Comparison of ENCODE assay signal across 9 cellular contexts in the genomic region with DNA sequence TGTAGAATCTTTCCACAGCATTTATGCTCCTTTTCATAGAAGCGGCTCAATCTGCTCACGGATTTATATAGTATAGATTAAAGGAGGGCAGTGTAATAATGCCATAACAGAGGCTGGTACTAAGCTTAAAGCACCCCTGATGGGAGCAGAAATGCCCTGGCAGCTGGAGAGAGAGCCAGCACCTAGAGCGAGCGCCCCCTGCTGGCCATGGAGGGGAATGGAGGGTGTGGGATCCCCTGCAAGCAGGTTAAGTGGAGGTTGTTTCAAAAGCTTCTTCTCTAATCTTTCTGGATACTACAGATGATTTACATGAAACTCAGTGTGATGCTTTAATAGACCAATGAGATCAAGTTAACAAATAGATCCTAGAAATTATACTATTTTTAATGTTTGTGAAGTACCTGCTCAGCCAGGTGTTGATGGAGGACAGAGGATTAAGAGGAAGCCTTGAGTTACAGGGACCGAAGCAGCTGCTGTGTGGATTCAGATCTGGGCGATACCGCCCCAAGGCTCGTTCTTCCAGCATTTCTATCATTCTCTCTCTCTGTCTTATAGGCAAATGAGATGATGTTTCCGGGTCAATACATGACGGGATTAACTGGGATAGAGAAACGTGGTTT.
DNase-seq lines count a peak whose midpoint lies in the region; ATAC-seq, FAIRE-seq and TF ChIP-seq lines count a peak whose summit lies in the region.
"Had no signal": no experiment of that assay in that cellular context is flagged by ENCODE, and none has a peak within 500 bp of the region (broad histone marks: within the 10 kb centered on the region; RNA-seq: fewer than 3 reads in every experiment).

No MANE protein-coding gene starts in this region.

- in situ Hi-C loops in GM12878 (cut with MboI) (no loop called here), G401 (cut with HindIII; ENCODE audit: low sequenced_read_pairs) (no loop called here)

- intact Hi-C loops in GM12878 (cut with micrococcal nuclease; ENCODE audit: unreplicated experiment) = loop anchor here (5.0 kb wide), 2 partner anchors 680 to 1565 kb away; no protein-coding TSS in a partner anchor

- RAD21 ChIA-PET in GM12878 (lab: Charles Lee; ENCODE audit: unreplicated experiment) = interaction anchor here (1.2 to 1.8 kb wide), 2 partner anchors 677 to 1345 kb away, joined by 4 read pairs; no protein-coding TSS in a partner anchor

- H3K36me3 ChIP-seq in GM12878 (ENCODE audit: control insufficient read depth in 2 of 2, insufficient read depth in 2 of 2, low read length in 1 of 2) = no peaks in the 10 kb centered on the region
- no peaks in the 10 kb centered on the region for H3K36me3 ChIP-seq in keratinocyte (ENCODE audit: control insufficient read depth in 2 of 2, extremely low read depth in 1 of 2, insufficient read depth in 2 of 2, low read length in 2 of 2)

- FAIRE-seq in GM12878 (lab: Jason Lieb, UNC) = no peak
- no peak for FAIRE-seq in keratinocyte (lab: Jason Lieb, UNC)
- FAIRE-seq: colon had no signal

- BruUV-seq in GM12878 (replicated peaks; lab: Mats Ljungman, UMichigan) = no TSS peak

- TF ChIP-seq RAD21 in GM12878 (IDR thresholded peaks at IDR 0.05; ENCODE audit: insufficient read depth, low read depth, low read length) = peak; percentile 40

- H3K4me3 ChIP-seq in GM12878 (no peak overlapping the region), keratinocyte (ENCODE audit: control insufficient read depth in 2 of 3, extremely low read depth in 1 of 3, insufficient read depth in 2 of 3, low read depth in 1 of 3, low read length in 3 of 3) (no peak overlapping the region)

- DNase-seq in DMS53 (lab: John Stamatoyannopoulos, UW) (peak; percentile 49), DMS53 treated with DMSO at 0.1 percent for 48 hours (lab: John Stamatoyannopoulos, UW; ENCODE audit: unreplicated experiment) (no peak), T-helper 1 cell (peak in 4 of 5 donors; percentile 19 to 41 (median 28)), GM12878 (ENCODE audit: low read depth, low spot score) (no peak), keratinocyte (ENCODE audit: low read depth, low spot score) (no peak), G401 (ENCODE audit: low spot score) (no peak)
- DNase-seq in stimulated activated CD8-positive, alpha-beta memory T cell treated with anti-CD3 and anti-CD28 coated beads, Interleukin-12 subunit alpha, Interleukin-12 subunit beta, amount 100 ng/mL, for 4 hours (ENCODE audit: low read depth) = peak; percentile 12

- H4K20me1 ChIP-seq in GM12878 (ENCODE audit: control insufficient read depth, insufficient read depth) = no peaks in the 10 kb centered on the region
- no peaks in the 10 kb centered on the region for H4K20me1 ChIP-seq in keratinocyte (ENCODE audit: control insufficient read depth, extremely low read depth, insufficient read depth, low read length)

- ATAC-seq in HG03442 (IDR thresholded peaks at IDR 0.05; ENCODE audit: unreplicated experiment) (peak; percentile 54), GM12878 (peak; percentile 73)

- POLR2A ChIA-PET in GM12878 (lab: Charles Lee) = no interaction called here

- H3K9me3 ChIP-seq in GM12878 (replicated peaks; ENCODE audit: control insufficient read depth, insufficient read depth, low read length) (no peaks in the 10 kb centered on the region), keratinocyte (ENCODE audit: control insufficient read depth, low read depth, low read length) (no peaks in the 10 kb centered on the region)

- TF ChIP-seq EP300 in GM12878 (IDR thresholded peaks at IDR 0.05; ENCODE audit: borderline replicate concordance in 1 of 2, control insufficient read depth in 1 of 2, low read depth in 2 of 2, low read length in 2 of 2) = no peak

- H3K4me1 ChIP-seq in GM12878 (ENCODE audit: control insufficient read depth, insufficient read depth, low read length) (no peaks in the 10 kb centered on the region), keratinocyte (ENCODE audit: control insufficient read depth, extremely low read depth, insufficient read depth, low read length) (no peaks in the 10 kb centered on the region)

- CTCF ChIA-PET in GM12878 (lab: Yijun Ruan, JAX) = interaction anchor here (0.5 to 2.6 kb wide), 16 partner anchors 8 to 1153 kb away, joined by 3 to 11 read pairs (median 4); no protein-coding TSS in a partner anchor

- SMC1A ChIA-PET in GM12878 (lab: Charles Lee; ENCODE audit: uncharacterized antibody, unreplicated experiment) = interaction anchor here (0.8 to 2.1 kb wide), 6 partner anchors 8 to 1213 kb away, joined by 3 to 6 read pairs (median 3); no protein-coding TSS in a partner anchor

- H3K9me1 ChIP-seq in keratinocyte (ENCODE audit: control insufficient read depth, extremely low read depth, insufficient read depth, low read length) = no peaks in the 10 kb centered on the region

- no peak overlapping the region for H2AFZ ChIP-seq in GM12878 (ENCODE audit: control insufficient read depth, low read depth, low read length)
- no peak overlapping the region for H2AFZ ChIP-seq in keratinocyte (ENCODE audit: control insufficient read depth, low read length)

- H3K4me2 ChIP-seq in GM12878 (ENCODE audit: control insufficient read depth, insufficient read depth) (no peak overlapping the region), keratinocyte (ENCODE audit: control insufficient read depth, extremely low read depth, insufficient read depth, low read depth, low read length) (no peak overlapping the region)

- TF ChIP-seq POLR2A in GM12878 (IDR thresholded peaks at IDR 0.05; ENCODE audit: low read depth, low read length) = no peak

- TF ChIP-seq CTCF in GM12878 (IDR thresholded peaks at IDR 0.05 in 2 of 3, conservative IDR thresholded peaks at IDR 0.05 in 1 of 3; ENCODE audit: control insufficient read depth in 2 of 3, extremely low read depth in 1 of 3, insufficient read depth in 1 of 3, low read depth in 3 of 3, low read length in 3 of 3) (peak; percentile 55 to 76 (median 65)), keratinocyte (optimal IDR thresholded peaks at IDR 0.05 in 1 of 3, IDR thresholded peaks at IDR 0.05 in 1 of 3, conservative IDR thresholded peaks at IDR 0.05 in 1 of 3; ENCODE audit: extremely low read depth in 1 of 3, insufficient read depth in 2 of 3, low read length in 3 of 3) (peak; percentile 21 to 66 (median 39))

- WGBS in GM12878 (ENCODE audit: insufficient coverage, insufficient replicate concordance, low lambda C conversion rate, missing lambda C conversion rate) = 48% methylated on average over 11 of the region's 11 CpGs

- H3K27me3 ChIP-seq in GM12878 (replicated peaks in 1 of 2; ENCODE audit: control insufficient read depth in 2 of 2, insufficient read depth in 2 of 2, low read length in 1 of 2) = no peaks in the 10 kb centered on the region
- no peaks in the 10 kb centered on the region for H3K27me3 ChIP-seq in keratinocyte (ENCODE audit: control insufficient read depth, extremely low read depth, insufficient read depth, low read length)

- H3K27ac ChIP-seq in GM12878 (ENCODE audit: control insufficient read depth, insufficient read depth) (no peak overlapping the region), keratinocyte (ENCODE audit: control insufficient read depth, insufficient read depth, low read length) (no peak overlapping the region)

- H3K79me2 ChIP-seq in GM12878 (ENCODE audit: control insufficient read depth, insufficient read depth, low read length) (no peaks in the 10 kb centered on the region), keratinocyte (ENCODE audit: control insufficient read depth, insufficient read depth, low read length) (no peaks in the 10 kb centered on the region)

- dilution Hi-C loops in keratinocyte (cut with MboI; ENCODE audit: extremely low pct_ligation_motif_present, low sequenced_read_pairs) = no loop called here

- H3K9ac ChIP-seq in GM12878 (ENCODE audit: control insufficient read depth, insufficient read depth, low read length) (no peak overlapping the region), keratinocyte (ENCODE audit: control insufficient read depth, extremely low read depth, insufficient read depth, low read length) (no peak overlapping the region)

TF ChIP-seq in GM12878, 131 proteins besides CTCF, POLR2A, EP300 and RAD21:
- TF ChIP-seq SMC3 (IDR thresholded peaks at IDR 0.05; ENCODE audit: borderline replicate concordance, low read length) (peak; percentile 34; the same call in 1 of the 2 replicates), SMAD5 (IDR thresholded peaks at IDR 0.05; ENCODE audit: low read depth) (no peak)
TF ChIP-seq in GM12878: peak in this region for 1.

Comparison
In these comparisons a context has a peak if more than half of its experiments do, and no peak if none do; other contexts are left out.
1. DNase-seq: peak in DMS53 (single experiment), T-helper 1 cell (4 of 5) and stimulated activated CD8-positive, alpha-beta memory T cell treated with anti-CD3 and anti-CD28 coated beads, Interleukin-12 subunit alpha, Interleukin-12 subunit beta, amount 100 ng/mL, for 4 hours (single experiment); none in DMS53 treated with DMSO at 0.1 percent for 48 hours (single experiment), GM12878 (single experiment), keratinocyte (single experiment) and G401 (single experiment).